ENCODE assay signal across 1 cellular context in the genomic region with DNA sequence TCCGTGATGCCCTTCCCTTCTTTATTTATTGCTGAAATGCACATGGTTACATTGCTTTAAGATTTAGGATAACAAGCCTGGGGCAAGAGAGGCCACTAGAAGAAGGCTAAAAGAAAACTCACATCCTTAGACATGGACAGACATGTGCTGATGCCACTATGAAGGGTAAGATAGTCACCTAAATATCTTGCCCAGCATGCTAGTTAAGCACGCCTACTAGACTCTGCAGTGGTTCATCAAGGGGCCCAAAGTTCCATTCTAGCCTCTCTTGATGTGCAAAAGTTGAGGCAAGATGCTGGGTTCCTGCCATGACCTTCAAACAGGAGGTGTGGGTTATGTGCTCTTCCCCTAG.
TF ChIP-seq lines count a peak whose summit lies in the region.

No MANE protein-coding gene starts in this region.

TF ChIP-seq in GM23338, 12 proteins besides CTCF, POLR2A, EP300 and RAD21 (continued from another document):
- TF ChIP-seq, protein P1, sequence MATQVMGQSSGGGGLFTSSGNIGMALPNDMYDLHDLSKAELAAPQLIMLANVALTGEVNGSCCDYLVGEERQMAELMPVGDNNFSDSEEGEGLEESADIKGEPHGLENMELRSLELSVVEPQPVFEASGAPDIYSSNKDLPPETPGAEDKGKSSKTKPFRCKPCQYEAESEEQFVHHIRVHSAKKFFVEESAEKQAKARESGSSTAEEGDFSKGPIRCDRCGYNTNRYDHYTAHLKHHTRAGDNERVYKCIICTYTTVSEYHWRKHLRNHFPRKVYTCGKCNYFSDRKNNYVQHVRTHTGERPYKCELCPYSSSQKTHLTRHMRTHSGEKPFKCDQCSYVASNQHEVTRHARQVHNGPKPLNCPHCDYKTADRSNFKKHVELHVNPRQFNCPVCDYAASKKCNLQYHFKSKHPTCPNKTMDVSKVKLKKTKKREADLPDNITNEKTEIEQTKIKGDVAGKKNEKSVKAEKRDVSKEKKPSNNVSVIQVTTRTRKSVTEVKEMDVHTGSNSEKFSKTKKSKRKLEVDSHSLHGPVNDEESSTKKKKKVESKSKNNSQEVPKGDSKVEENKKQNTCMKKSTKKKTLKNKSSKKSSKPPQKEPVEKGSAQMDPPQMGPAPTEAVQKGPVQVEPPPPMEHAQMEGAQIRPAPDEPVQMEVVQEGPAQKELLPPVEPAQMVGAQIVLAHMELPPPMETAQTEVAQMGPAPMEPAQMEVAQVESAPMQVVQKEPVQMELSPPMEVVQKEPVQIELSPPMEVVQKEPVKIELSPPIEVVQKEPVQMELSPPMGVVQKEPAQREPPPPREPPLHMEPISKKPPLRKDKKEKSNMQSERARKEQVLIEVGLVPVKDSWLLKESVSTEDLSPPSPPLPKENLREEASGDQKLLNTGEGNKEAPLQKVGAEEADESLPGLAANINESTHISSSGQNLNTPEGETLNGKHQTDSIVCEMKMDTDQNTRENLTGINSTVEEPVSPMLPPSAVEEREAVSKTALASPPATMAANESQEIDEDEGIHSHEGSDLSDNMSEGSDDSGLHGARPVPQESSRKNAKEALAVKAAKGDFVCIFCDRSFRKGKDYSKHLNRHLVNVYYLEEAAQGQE (IDR thresholded peaks at IDR 0.05; ENCODE audit: unreplicated experiment) = no peak
- TF ChIP-seq STAT1 (IDR thresholded peaks at IDR 0.05; ENCODE audit: unreplicated experiment) (no peak), ZNF114 (CRISPR knock-in tag; IDR thresholded peaks at IDR 0.05) (no peak), EZH2phosphoT487 (IDR thresholded peaks at IDR 0.05; ENCODE audit: unreplicated experiment) (no peak), JUNB (IDR thresholded peaks at IDR 0.05; ENCODE audit: unreplicated experiment) (no peak)
- TF ChIP-seq, protein P2, sequence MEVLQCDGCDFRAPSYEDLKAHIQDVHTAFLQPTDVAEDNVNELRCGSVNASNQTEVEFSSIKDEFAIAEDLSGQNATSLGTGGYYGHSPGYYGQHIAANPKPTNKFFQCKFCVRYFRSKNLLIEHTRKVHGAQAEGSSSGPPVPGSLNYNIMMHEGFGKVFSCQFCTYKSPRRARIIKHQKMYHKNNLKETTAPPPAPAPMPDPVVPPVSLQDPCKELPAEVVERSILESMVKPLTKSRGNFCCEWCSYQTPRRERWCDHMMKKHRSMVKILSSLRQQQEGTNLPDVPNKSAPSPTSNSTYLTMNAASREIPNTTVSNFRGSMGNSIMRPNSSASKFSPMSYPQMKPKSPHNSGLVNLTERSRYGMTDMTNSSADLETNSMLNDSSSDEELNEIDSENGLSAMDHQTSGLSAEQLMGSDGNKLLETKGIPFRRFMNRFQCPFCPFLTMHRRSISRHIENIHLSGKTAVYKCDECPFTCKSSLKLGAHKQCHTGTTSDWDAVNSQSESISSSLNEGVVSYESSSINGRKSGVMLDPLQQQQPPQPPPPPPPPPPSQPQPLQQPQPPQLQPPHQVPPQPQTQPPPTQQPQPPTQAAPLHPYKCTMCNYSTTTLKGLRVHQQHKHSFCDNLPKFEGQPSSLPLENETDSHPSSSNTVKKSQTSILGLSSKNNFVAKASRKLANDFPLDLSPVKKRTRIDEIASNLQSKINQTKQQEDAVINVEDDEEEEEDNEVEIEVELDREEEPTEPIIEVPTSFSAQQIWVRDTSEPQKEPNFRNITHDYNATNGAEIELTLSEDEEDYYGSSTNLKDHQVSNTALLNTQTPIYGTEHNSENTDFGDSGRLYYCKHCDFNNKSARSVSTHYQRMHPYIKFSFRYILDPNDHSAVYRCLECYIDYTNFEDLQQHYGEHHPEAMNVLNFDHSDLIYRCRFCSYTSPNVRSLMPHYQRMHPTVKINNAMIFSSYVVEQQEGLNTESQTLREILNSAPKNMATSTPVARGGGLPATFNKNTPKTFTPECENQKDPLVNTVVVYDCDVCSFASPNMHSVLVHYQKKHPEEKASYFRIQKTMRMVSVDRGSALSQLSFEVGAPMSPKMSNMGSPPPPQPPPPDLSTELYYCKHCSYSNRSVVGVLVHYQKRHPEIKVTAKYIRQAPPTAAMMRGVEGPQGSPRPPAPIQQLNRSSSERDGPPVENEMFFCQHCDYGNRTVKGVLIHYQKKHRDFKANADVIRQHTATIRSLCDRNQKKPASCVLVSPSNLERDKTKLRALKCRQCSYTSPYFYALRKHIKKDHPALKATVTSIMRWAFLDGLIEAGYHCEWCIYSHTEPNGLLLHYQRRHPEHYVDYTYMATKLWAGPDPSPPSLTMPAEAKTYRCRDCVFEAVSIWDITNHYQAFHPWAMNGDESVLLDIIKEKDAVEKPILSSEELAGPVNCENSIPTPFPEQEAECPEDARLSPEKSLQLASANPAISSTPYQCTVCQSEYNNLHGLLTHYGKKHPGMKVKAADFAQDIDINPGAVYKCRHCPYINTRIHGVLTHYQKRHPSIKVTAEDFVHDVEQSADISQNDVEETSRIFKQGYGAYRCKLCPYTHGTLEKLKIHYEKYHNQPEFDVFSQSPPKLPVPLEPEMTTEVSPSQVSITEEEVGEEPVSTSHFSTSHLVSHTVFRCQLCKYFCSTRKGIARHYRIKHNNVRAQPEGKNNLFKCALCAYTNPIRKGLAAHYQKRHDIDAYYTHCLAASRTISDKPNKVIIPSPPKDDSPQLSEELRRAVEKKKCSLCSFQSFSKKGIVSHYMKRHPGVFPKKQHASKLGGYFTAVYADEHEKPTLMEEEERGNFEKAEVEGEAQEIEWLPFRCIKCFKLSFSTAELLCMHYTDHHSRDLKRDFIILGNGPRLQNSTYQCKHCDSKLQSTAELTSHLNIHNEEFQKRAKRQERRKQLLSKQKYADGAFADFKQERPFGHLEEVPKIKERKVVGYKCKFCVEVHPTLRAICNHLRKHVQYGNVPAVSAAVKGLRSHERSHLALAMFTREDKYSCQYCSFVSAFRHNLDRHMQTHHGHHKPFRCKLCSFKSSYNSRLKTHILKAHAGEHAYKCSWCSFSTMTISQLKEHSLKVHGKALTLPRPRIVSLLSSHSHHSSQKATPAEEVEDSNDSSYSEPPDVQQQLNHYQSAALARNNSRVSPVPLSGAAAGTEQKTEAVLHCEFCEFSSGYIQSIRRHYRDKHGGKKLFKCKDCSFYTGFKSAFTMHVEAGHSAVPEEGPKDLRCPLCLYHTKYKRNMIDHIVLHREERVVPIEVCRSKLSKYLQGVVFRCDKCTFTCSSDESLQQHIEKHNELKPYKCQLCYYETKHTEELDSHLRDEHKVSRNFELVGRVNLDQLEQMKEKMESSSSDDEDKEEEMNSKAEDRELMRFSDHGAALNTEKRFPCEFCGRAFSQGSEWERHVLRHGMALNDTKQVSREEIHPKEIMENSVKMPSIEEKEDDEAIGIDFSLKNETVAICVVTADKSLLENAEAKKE (CRISPR knock-in tag; IDR thresholded peaks at IDR 0.05) = no peak
